Comparison of ENCODE assay signal across 1 cellular context in the genomic region with DNA sequence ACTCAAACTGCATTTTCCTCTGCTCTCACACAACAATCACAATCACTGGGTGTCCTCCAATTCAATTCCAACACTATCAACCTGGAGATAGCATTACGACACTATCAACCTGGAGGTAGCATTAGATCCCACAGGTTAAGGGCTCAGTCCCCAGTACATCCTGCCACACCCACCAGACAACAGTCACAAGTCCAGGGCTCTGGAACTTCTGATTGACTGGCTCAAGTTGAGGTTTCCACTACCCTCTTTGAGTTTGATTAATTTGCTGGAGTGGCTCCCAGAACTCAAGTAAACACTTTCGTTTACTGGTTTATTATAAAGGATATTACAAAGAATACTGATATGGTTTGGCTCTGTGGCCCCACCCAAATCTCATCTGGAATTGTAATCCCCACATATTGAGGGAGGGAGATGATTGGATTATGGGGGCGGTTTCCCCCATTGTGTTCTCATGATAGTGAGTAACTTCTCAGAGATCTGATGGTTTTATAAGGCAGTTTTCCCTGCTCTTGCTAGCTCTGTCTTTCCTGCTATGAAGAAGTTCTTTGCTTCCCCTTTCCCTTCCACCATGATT.
TF ChIP-seq lines count a peak whose summit lies in the region.

No MANE protein-coding gene starts in this region.

TF ChIP-seq in HepG2, 621 proteins besides CTCF, POLR2A, EP300 and RAD21:
- no peak for TF ChIP-seq SATB2 (CRISPR knock-in tag; IDR thresholded peaks at IDR 0.05)
- no peak for TF ChIP-seq ZNF713 (CRISPR knock-in tag; IDR thresholded peaks at IDR 0.05)
- TF ChIP-seq POLR2AphosphoS2 (IDR thresholded peaks at IDR 0.05; ENCODE audit: low read depth, low read length), result no peak
- no peak for TF ChIP-seq ETS1 (CRISPR knock-in tag; IDR thresholded peaks at IDR 0.05)
- no peak for TF ChIP-seq ZNF703 (CRISPR knock-in tag; IDR thresholded peaks at IDR 0.05; ENCODE audit: borderline replicate concordance)
